ENCODE assay signal across 19 cellular contexts in the genomic region with DNA sequence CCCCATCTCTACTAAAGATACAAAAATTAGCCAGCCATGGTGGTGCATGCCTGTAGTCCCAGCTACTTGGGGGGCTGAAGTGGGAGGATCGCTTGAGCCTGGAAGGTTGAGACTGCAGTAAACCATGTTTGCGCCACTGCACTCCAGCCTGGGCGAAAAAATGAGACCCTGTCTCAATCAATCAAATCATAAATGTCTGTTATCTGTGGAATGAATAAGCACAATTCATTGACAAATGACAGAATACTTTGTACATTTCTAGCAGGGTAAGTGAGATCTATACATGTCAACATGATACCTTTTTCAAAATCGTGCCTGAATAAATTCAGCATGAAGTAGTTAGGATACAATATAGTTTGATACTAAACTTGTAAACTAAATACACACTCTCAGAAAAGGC.
"Had no signal": no experiment of that assay in that cellular context is flagged by ENCODE, and none has a peak within 500 bp of the region (broad histone marks: within the 10 kb centered on the region; RNA-seq: fewer than 3 reads in every experiment).

No MANE protein-coding gene starts in this region.

- H3K9me3 Mint-ChIP-seq: activated T-cell treated with anti-CD3 and anti-CD28 coated beads, Interleukin-2, amount 50 U/mL, for 72 hours; immature natural killer cell; neural progenitor cell; stimulated activated effector memory CD8-positive, alpha-beta T cell treated with anti-CD3 and anti-CD28 coated beads, Interleukin-12 subunit alpha, Interleukin-12 subunit beta, amount 100 ng/mL, for 72 hours; WTC11 had no signal

- H3K36me3 Mint-ChIP-seq: stimulated activated effector memory CD8-positive, alpha-beta T cell treated with anti-CD3 and anti-CD28 coated beads, Interleukin-12 subunit alpha, Interleukin-12 subunit beta, amount 100 ng/mL, for 72 hours; WTC11 had no signal

- H3K27me3 ChIP-seq: neural progenitor cell, pancreas had no signal

- DNase-seq: activated CD4-positive, alpha-beta T cell treated with anti-CD3 and anti-CD28 coated beads for 48 hours; activated CD8-positive, alpha-beta memory T cell treated with anti-CD3 and anti-CD28 coated beads, Interleukin-2, amount 50 U/mL, for 48 hours; activated gamma-delta T cell; activated T-cell treated with anti-CD3 and anti-CD28 coated beads, Interleukin-2, amount 50 U/mL, for 72 hours; aorta; cortex of kidney; effector CD4-positive, alpha-beta T cell; foreskin fibroblast; head of caudate nucleus; immature natural killer cell; pancreas; stimulated activated CD4-positive, alpha-beta T cell treated with anti-CD3 and anti-CD28 coated beads, Interleukin-12 subunit alpha, Interleukin-12 subunit beta, amount 100 ng/mL, for 4 hours; stimulated activated CD4-positive, alpha-beta T cell treated with anti-CD3 and anti-CD28 coated beads, Interleukin-2, amount 100 ng/mL, for 24 hours; substantia nigra; T-helper 2 cell; trophoblast cell had no signal

- H3K27ac ChIP-seq: neural progenitor cell, pancreas had no signal

- H3K4me3 ChIP-seq: neural progenitor cell, pancreas had no signal

- H2AFZ ChIP-seq: neural progenitor cell had no signal

- H3K9me3 ChIP-seq: pancreas had no signal

- ATAC-seq: activated T-cell treated with anti-CD3 and anti-CD28 coated beads, Interleukin-2, amount 50 U/mL, for 72 hours; pancreas; stimulated activated effector memory CD8-positive, alpha-beta T cell treated with anti-CD3 and anti-CD28 coated beads, Interleukin-12 subunit alpha, Interleukin-12 subunit beta, amount 100 ng/mL, for 72 hours; WTC11 had no signal

- H3K36me3 ChIP-seq: neural progenitor cell, pancreas had no signal

- H3K4me3 Mint-ChIP-seq: activated T-cell treated with anti-CD3 and anti-CD28 coated beads, Interleukin-2, amount 50 U/mL, for 72 hours; immature natural killer cell; neural progenitor cell; stimulated activated effector memory CD8-positive, alpha-beta T cell treated with anti-CD3 and anti-CD28 coated beads, Interleukin-12 subunit alpha, Interleukin-12 subunit beta, amount 100 ng/mL, for 72 hours; WTC11 had no signal

- H3K27ac Mint-ChIP-seq: neural progenitor cell; stimulated activated effector memory CD8-positive, alpha-beta T cell treated with anti-CD3 and anti-CD28 coated beads, Interleukin-12 subunit alpha, Interleukin-12 subunit beta, amount 100 ng/mL, for 72 hours; WTC11 had no signal

- H3K4me2 ChIP-seq: neural progenitor cell had no signal

- H3K9ac ChIP-seq: neural progenitor cell had no signal
